In the genomic region with DNA sequence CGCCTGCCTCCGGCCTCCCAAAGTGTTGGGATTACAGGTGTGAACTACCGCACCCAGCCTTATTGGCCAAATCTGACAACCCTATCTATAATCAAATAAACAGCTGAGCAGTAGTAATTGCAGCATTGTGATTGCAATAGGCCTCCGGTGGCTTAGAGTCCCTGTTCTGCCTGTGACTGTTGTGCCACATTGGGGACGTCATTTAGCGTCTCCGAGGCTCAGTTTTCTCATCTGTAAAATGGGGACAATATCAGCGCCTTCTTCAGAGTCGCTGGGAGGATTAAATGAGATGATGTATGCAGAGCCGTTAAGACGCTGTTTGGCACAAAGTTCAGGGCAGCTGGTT, we compare ENCODE assay signal across 8 cellular contexts. TPM values are rescaled to one million over a fixed set of nuclear protein-coding genes. Genes with fewer than 3 reads are reported as not detected.
DNase-seq lines count a peak whose midpoint lies in the region; ATAC-seq and TF ChIP-seq lines count a peak whose summit lies in the region.

No MANE protein-coding gene starts in this region.

- H3K4me3 ChIP-seq in BLaER1 (peak overlapping the region; percentile 89), NB4 (ENCODE audit: low read depth, low read length) (peak overlapping the region; percentile 16)
- peak overlapping the region; percentile 66 for H3K4me3 ChIP-seq in effector memory CD4-positive, alpha-beta T cell (ENCODE audit: insufficient read depth, low read depth, low read length, poor library complexity, severe bottlenecking)

- peak overlapping the region; percentile 18 for H3K4me3 Mint-ChIP-seq in natural killer cell treated with Interleukin-12 subunit alpha and Interleukin-12 subunit beta and Interleukin-15 and Interleukin-18, amount 100 ng/mL, for 72 hours

- H3K36me3 ChIP-seq in BLaER1 = no peaks in the 10 kb centered on the region
- no peaks in the 10 kb centered on the region for H3K36me3 ChIP-seq in effector memory CD4-positive, alpha-beta T cell (ENCODE audit: control insufficient read depth, insufficient read depth, low read length)

- no peak for TF ChIP-seq CTCF in NB4 (IDR thresholded peaks at IDR 0.05; ENCODE audit: low read depth, low read length)

- peak overlapping the region; percentile 95; the same call in 1 of the 2 replicates for H3K9ac ChIP-seq in BLaER1

- TF ChIP-seq POLR2A in NB4 (IDR thresholded peaks at IDR 0.05; ENCODE audit: extremely low read depth, insufficient read length) = no peak

- H3K4me1 ChIP-seq in BLaER1 = peaks cover 34% of the 10 kb centered on the region
- H3K4me1 ChIP-seq in effector memory CD4-positive, alpha-beta T cell (ENCODE audit: control insufficient read depth, insufficient read depth, low read length, poor library complexity, severe bottlenecking) = peaks cover 45% of the 10 kb centered on the region

- H3K27me3 Mint-ChIP-seq in natural killer cell treated with Interleukin-12 subunit alpha and Interleukin-12 subunit beta and Interleukin-15 and Interleukin-18, amount 100 ng/mL, for 72 hours = no peaks in the 10 kb centered on the region

- H3K27ac Mint-ChIP-seq in natural killer cell treated with Interleukin-12 subunit alpha and Interleukin-12 subunit beta and Interleukin-15 and Interleukin-18, amount 100 ng/mL, for 72 hours = no peak overlapping the region

- no peaks in the 10 kb centered on the region for H3K36me3 Mint-ChIP-seq in natural killer cell treated with Interleukin-12 subunit alpha and Interleukin-12 subunit beta and Interleukin-15 and Interleukin-18, amount 100 ng/mL, for 72 hours

- ATAC-seq in natural killer cell treated with Interleukin-12 subunit alpha and Interleukin-12 subunit beta and Interleukin-15 and Interleukin-18, amount 100 ng/mL, for 72 hours = no peak
- ATAC-seq in HG03196 (IDR thresholded peaks at IDR 0.05; ENCODE audit: unreplicated experiment) (no peak), HG02884 (IDR thresholded peaks at IDR 0.05; ENCODE audit: unreplicated experiment) (no peak)

- no peaks in the 10 kb centered on the region for H3K9me3 ChIP-seq in BLaER1
- no peaks in the 10 kb centered on the region for H3K9me3 ChIP-seq in effector memory CD4-positive, alpha-beta T cell (ENCODE audit: control insufficient read depth, low read length)

- no peaks in the 10 kb centered on the region for H4K20me1 ChIP-seq in BLaER1

- H3K4me1 Mint-ChIP-seq in natural killer cell treated with Interleukin-12 subunit alpha and Interleukin-12 subunit beta and Interleukin-15 and Interleukin-18, amount 100 ng/mL, for 72 hours (ENCODE audit: low read depth in 2 of 2) = peaks cover 39 to 44% of the 10 kb centered on the region in 2 donors

- H3K27ac ChIP-seq in BLaER1 = no peak overlapping the region
- H3K27ac ChIP-seq in effector memory CD4-positive, alpha-beta T cell (ENCODE audit: insufficient read depth, low read length, poor library complexity, severe bottlenecking) = peak overlapping the region; percentile 94

- peak overlapping the region; percentile 93 for H3K4me2 ChIP-seq in BLaER1

- DNase-seq in NB4 (ENCODE audit: low read depth) (no peak), NK-92 (lab: John Stamatoyannopoulos, UW; ENCODE audit: unreplicated experiment) (no peak), LoVo (ENCODE audit: low spot score) (no peak)
- DNase-seq in effector memory CD4-positive, alpha-beta T cell = no peak
- no peak for DNase-seq in natural killer cell treated with Interleukin-12 subunit alpha and Interleukin-12 subunit beta and Interleukin-15 and Interleukin-18, amount 100 ng/mL, for 72 hours (ENCODE audit: low spot score)

- no peaks in the 10 kb centered on the region for H3K27me3 ChIP-seq in BLaER1
- H3K27me3 ChIP-seq in effector memory CD4-positive, alpha-beta T cell (replicated peaks; ENCODE audit: control insufficient read depth, insufficient read depth, low read length, poor library complexity, severe bottlenecking) = no peaks in the 10 kb centered on the region

- no peaks in the 10 kb centered on the region for H3K9me3 Mint-ChIP-seq in natural killer cell treated with Interleukin-12 subunit alpha and Interleukin-12 subunit beta and Interleukin-15 and Interleukin-18, amount 100 ng/mL, for 72 hours

RNA-seq across cellular contexts. Expression of gene CAPN2, which starts 0.5 kb away (rescaled TPM):
- total RNA-seq in natural killer cell treated with Interleukin-12 subunit alpha and Interleukin-12 subunit beta and Interleukin-15 and Interleukin-18, amount 100 ng/mL, for 72 hours = 10 to 100 TPM; 29.2 to 39.1 TPM

RNA-seq across cellular contexts. Expression of gene CAPN8, which starts 46.3 kb away (rescaled TPM):
- total RNA-seq in natural killer cell treated with Interleukin-12 subunit alpha and Interleukin-12 subunit beta and Interleukin-15 and Interleukin-18, amount 100 ng/mL, for 72 hours = not detected

Comparison
In these comparisons a context has a peak if more than half of its experiments do, and no peak if none do; other contexts are left out.
1. H3K4me3 ChIP-seq: peak in every context shown above with its lines; median percentile 89 in BLaER1; 66 in effector memory CD4-positive, alpha-beta T cell; 16 in NB4.